Comparison of ENCODE assay signal across 1 cellular context in genomic region chr22:38257170-38257569, GRCh38.
TF ChIP-seq lines count a peak whose summit lies in the region.

No MANE protein-coding gene starts in this region.

TF ChIP-seq in endothelial cell of umbilical vein, 7 proteins besides CTCF, POLR2A, EP300 and RAD21:
- TF ChIP-seq JUN (IDR thresholded peaks at IDR 0.05; ENCODE audit: borderline replicate concordance, insufficient read depth, insufficient read length, low read depth) = no peak
- no peak for TF ChIP-seq MYC (IDR thresholded peaks at IDR 0.05; ENCODE audit: low read depth, low read length)
- no peak for TF ChIP-seq GATA2 (IDR thresholded peaks at IDR 0.05; ENCODE audit: insufficient read depth, insufficient read length, low read depth, low read length)
- no peak for TF ChIP-seq POLR2AphosphoS5 (IDR thresholded peaks at IDR 0.05; ENCODE audit: insufficient read depth, low read depth, low read length)
- TF ChIP-seq MAX (IDR thresholded peaks at IDR 0.05; ENCODE audit: insufficient read depth, insufficient read length) = no peak
- no peak for TF ChIP-seq EZH2 (IDR thresholded peaks at IDR 0.05; ENCODE audit: borderline replicate concordance, low read depth, low read length, severe bottlenecking)
- TF ChIP-seq FOS (IDR thresholded peaks at IDR 0.05; ENCODE audit: borderline replicate concordance, insufficient read depth, low read length) = no peak
